ENCODE assay signal across 9 cellular contexts in genomic region chr5:79613571-79613970, GRCh38. TPM values are rescaled to one million over a fixed set of nuclear protein-coding genes. Genes with fewer than 3 reads are reported as not detected.
A peak's percentile ranks its signal among the peaks of the same experiment; 100 is the strongest.
DNase-seq lines count a peak whose midpoint lies in the region; ATAC-seq and TF ChIP-seq lines count a peak whose summit lies in the region.
"Had no signal": no experiment of that assay in that cellular context is flagged by ENCODE, and none has a peak within 500 bp of the region (broad histone marks: within the 10 kb centered on the region; RNA-seq: fewer than 3 reads in every experiment).

No MANE protein-coding gene starts in this region.

- ATAC-seq in left lung (no peak), GM18511 (IDR thresholded peaks at IDR 0.05; ENCODE audit: unreplicated experiment) (no peak)

- H3K36me3 Mint-ChIP-seq in activated CD4-positive, alpha-beta T cell treated with anti-CD3 and anti-CD28 coated beads, Interleukin-2, amount 10 ng/mL, durations not matched to agents 7 days and 5 days (ENCODE audit: low read depth), result peaks cover 57% of the 10 kb centered on the region
- H3K36me3 Mint-ChIP-seq in activated naive CD8-positive, alpha-beta T cell treated with anti-CD3 and anti-CD28 coated beads for 36 hours, result peaks cover 51% of the 10 kb centered on the region

- no peak for TF ChIP-seq CTCF in left lung (IDR thresholded peaks at IDR 0.05)
- no peak for TF ChIP-seq CTCF in GM13977 (IDR thresholded peaks at IDR 0.05; ENCODE audit: extremely low read depth, insufficient read depth, missing control alignments)

- intact Hi-C loops in left lung (cut with DNase I), result no loop called here

- H3K4me3 Mint-ChIP-seq in activated CD4-positive, alpha-beta T cell treated with anti-CD3 and anti-CD28 coated beads, Interleukin-2, amount 10 ng/mL, durations not matched to agents 7 days and 5 days, result peak overlapping the region; percentile 92
- peak overlapping the region; percentile 98 for H3K4me3 Mint-ChIP-seq in activated naive CD8-positive, alpha-beta T cell treated with anti-CD3 and anti-CD28 coated beads for 36 hours

- in situ Hi-C loops in GM13977 (cut with MboI; ENCODE audit: low pct_unique_long_range_greater_than_20kb, low sequenced_read_pairs, unreplicated experiment), result no loop called here

- peak overlapping the region; percentile 92 to 96 for H3K27ac ChIP-seq in left lung
- H3K27ac ChIP-seq in thymus (ENCODE audit: low read depth), result no peak overlapping the region

- POLR2A ChIA-PET in activated CD4-positive, alpha-beta T cell treated with anti-CD3 and anti-CD28 coated beads, Interleukin-2, amount 10 ng/mL, durations not matched to agents 7 days and 5 days (lab: Charles Lee), result no interaction called here

- H3K4me1 ChIP-seq in left lung (peaks cover 15 to 28% of the 10 kb centered on the region in 2 donors), thymus (ENCODE audit: control insufficient read depth, insufficient read depth, low read length) (peaks cover 4% of the 10 kb centered on the region)

- H3K36me3 ChIP-seq in left lung, result peaks cover 0 to 31% of the 10 kb centered on the region in 2 donors
- H3K36me3 ChIP-seq in thymus (ENCODE audit: control insufficient read depth, insufficient read depth), result peaks cover 13% of the 10 kb centered on the region

- peaks cover 5% of the 10 kb centered on the region for H3K27me3 Mint-ChIP-seq in activated CD4-positive, alpha-beta T cell treated with anti-CD3 and anti-CD28 coated beads, Interleukin-2, amount 10 ng/mL, durations not matched to agents 7 days and 5 days
- no peaks in the 10 kb centered on the region for H3K27me3 Mint-ChIP-seq in activated naive CD8-positive, alpha-beta T cell treated with anti-CD3 and anti-CD28 coated beads for 36 hours

- H3K4me1 Mint-ChIP-seq in activated CD4-positive, alpha-beta T cell treated with anti-CD3 and anti-CD28 coated beads, Interleukin-2, amount 10 ng/mL, durations not matched to agents 7 days and 5 days, result peaks cover 35% of the 10 kb centered on the region
- peaks cover 41% of the 10 kb centered on the region for H3K4me1 Mint-ChIP-seq in activated naive CD8-positive, alpha-beta T cell treated with anti-CD3 and anti-CD28 coated beads for 36 hours

- H3K9me3 ChIP-seq in left lung (peaks cover 0 to 10% of the 10 kb centered on the region in 2 donors), thymus (ENCODE audit: control insufficient read depth) (no peaks in the 10 kb centered on the region)

- no peaks in the 10 kb centered on the region for H3K27me3 ChIP-seq in left lung
- no peaks in the 10 kb centered on the region for H3K27me3 ChIP-seq in thymus (ENCODE audit: control insufficient read depth, insufficient read depth)

- CTCF ChIA-PET in activated CD4-positive, alpha-beta T cell treated with anti-CD3 and anti-CD28 coated beads, Interleukin-2, amount 10 ng/mL, durations not matched to agents 7 days and 5 days (lab: Charles Lee), result interaction anchor here (0.8 to 1.7 kb wide), 2 partner anchors 8 to 32 kb away, joined by 3 to 5 read pairs; no protein-coding TSS in a partner anchor

- WGBS in thymus, result 27% methylated on average over 3 of the region's 3 CpGs

- H3K9me3 Mint-ChIP-seq in activated CD4-positive, alpha-beta T cell treated with anti-CD3 and anti-CD28 coated beads, Interleukin-2, amount 10 ng/mL, durations not matched to agents 7 days and 5 days, result peaks cover 17% of the 10 kb centered on the region
- H3K9me3 Mint-ChIP-seq in activated naive CD8-positive, alpha-beta T cell treated with anti-CD3 and anti-CD28 coated beads for 36 hours, result peaks cover 12% of the 10 kb centered on the region

- H3K4me3 ChIP-seq in left lung (peak overlapping the region; percentile 79 to 85), thymus (ENCODE audit: low read length) (peak overlapping the region; percentile 65)

- DNase-seq in activated CD4-positive, alpha-beta T cell treated with anti-CD3 and anti-CD28 coated beads, Interleukin-2, amount 10 ng/mL, durations not matched to agents 7 days and 5 days, result no peak
- DNase-seq in activated CD4-positive, alpha-beta T cell treated with anti-CD3 and anti-CD28 coated beads for 48 hours, result no peak
- no peak for DNase-seq in activated naive CD8-positive, alpha-beta T cell treated with anti-CD3 and anti-CD28 coated beads for 36 hours
- DNase-seq in left lung (no peak), GM13977 (ENCODE audit: low spot score) (no peak), NCI-H128 (lab: John Stamatoyannopoulos, UW; ENCODE audit: unreplicated experiment) (no peak)
- DNase-seq: NCI-H1092 treated with DMSO at 0.1 percent for 48 hours had no signal

- H3K27ac Mint-ChIP-seq in activated CD4-positive, alpha-beta T cell treated with anti-CD3 and anti-CD28 coated beads, Interleukin-2, amount 10 ng/mL, durations not matched to agents 7 days and 5 days, result peak overlapping the region; percentile 60
- H3K27ac Mint-ChIP-seq in activated naive CD8-positive, alpha-beta T cell treated with anti-CD3 and anti-CD28 coated beads for 36 hours, result peak overlapping the region; percentile 98

RNA-seq across cellular contexts. Expression of gene TENT2, which starts 1.3 kb away (rescaled TPM):
- 10 to 100 TPM; 78.4 to 87.9 TPM for total RNA-seq in activated CD4-positive, alpha-beta T cell treated with anti-CD3 and anti-CD28 coated beads, Interleukin-2, amount 10 ng/mL, durations not matched to agents 7 days and 5 days
- 10 to 100 TPM; 68.1 to 73.1 TPM for total RNA-seq in activated naive CD8-positive, alpha-beta T cell treated with anti-CD3 and anti-CD28 coated beads for 36 hours
- 10 to 100 TPM; 53.1 to 69.0 TPM for total RNA-seq in left lung
- 66.8 TPM for polyA plus RNA-seq in thymus
